ENCODE assay signal across 8 cellular contexts in the genomic region with DNA sequence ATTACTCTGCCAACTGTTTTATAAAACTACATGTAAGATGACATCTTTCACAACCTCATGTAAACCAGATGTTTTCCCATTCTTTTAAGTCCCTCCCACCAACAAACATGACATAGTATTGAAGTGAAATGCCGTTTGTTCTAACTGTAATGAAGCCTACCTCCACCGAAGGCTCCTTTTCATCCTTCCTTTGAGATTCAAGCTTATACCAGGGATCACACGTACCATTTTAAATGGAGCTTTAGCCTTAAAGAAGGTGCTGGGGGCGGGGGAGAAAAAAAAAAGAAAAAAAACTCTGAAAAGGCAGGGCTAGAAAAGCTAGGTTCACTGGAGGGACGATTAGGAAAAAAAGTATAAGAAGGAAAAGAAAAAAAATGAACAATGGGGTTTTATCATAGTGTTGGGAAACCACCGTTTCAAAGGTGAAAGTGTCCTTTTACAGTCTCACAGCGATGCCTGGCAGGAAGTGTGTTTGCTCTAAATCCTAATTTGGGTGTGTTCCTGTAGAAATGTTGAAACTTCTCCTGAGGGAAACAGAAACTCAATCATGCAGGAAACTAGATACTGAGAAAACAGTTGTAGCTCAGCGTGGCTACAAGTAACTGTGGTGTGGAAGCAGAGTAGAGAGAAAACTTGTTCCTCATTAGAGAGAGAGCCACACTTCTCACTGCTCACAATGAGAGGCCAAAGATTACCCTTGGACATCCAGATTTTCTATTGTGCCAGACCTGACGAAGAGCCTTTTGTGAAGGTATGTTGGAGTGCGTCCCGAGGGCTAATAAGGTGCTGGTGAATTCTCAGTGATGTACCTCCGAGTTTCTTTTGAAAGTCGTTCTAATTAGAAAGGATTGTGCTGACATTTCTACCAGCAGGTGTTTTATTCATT. TPM values are rescaled to one million over a fixed set of nuclear protein-coding genes. Genes with fewer than 3 reads are reported as not detected.
DNase-seq lines count a peak whose midpoint lies in the region; ATAC-seq and TF ChIP-seq lines count a peak whose summit lies in the region.

No MANE protein-coding gene starts in this region.

- H3K27me3 ChIP-seq in left lung, result no peaks in the 10 kb centered on the region

- intact Hi-C loops in MCF 10A (cut with micrococcal nuclease), result loop anchor here (2.0 kb wide), 2 partner anchors 38 to 128 kb away; partner anchors contain the start of genes HINT3 and NCOA7
- intact Hi-C loops in left lung (cut with DNase I), result no loop called here
- intact Hi-C loops in posterior cingulate gyrus (cut with DNase I), result no loop called here

- TSS peak; percentile 78 for BruUV-seq in MCF 10A (replicated peaks; lab: Mats Ljungman, UMichigan)

- H3K36me3 Mint-ChIP-seq in MCF 10A (ENCODE audit: insufficient read depth, unreplicated experiment), result peaks cover 70% of the 10 kb centered on the region

- H3K4me3 Mint-ChIP-seq in MCF 10A (ENCODE audit: unreplicated experiment), result peak overlapping the region; percentile 90

- DNase-seq in Daoy (ENCODE audit: low read depth) (peak; percentile 91), GM20000 (ENCODE audit: low spot score) (peak; percentile 70), SIG-M5 treated with dmso at 0.1 percent for 504 hours (lab: John Stamatoyannopoulos, UW; ENCODE audit: unreplicated experiment) (peak; percentile 92), MCF 10A (ENCODE audit: unreplicated experiment) (peak; percentile 97), left lung (no peak), posterior cingulate gyrus (no peak)
- DNase-seq in stimulated activated CD8-positive, alpha-beta memory T cell treated with anti-CD3 and anti-CD28 coated beads, Interleukin-15, amount 100 ng/mL, for 48 hours (ENCODE audit: low read depth in 2 of 2), result peak; percentile 21 to 28

- H3K36me3 ChIP-seq in left lung, result peaks cover 0 to 47% of the 10 kb centered on the region in 2 donors

- POLR2A ChIA-PET in MCF 10A (lab: Yijun Ruan, JAX), result interaction anchor here (0.6 to 15.3 kb wide), 23 partner anchors 9 to 617 kb away, joined by 3 to 305 read pairs (median 5); partner anchors contain the start of genes HDDC2, HINT3, NCOA7 and TRMT11

- peaks cover 47% of the 10 kb centered on the region for H3K4me1 Mint-ChIP-seq in MCF 10A (ENCODE audit: insufficient read depth, unreplicated experiment)

- H3K27ac Mint-ChIP-seq in MCF 10A (ENCODE audit: low read depth, unreplicated experiment), result peak overlapping the region; percentile 99

- H3K4me1 ChIP-seq in left lung, result peaks cover 9 to 66% of the 10 kb centered on the region in 2 donors

- H3K9me3 Mint-ChIP-seq in MCF 10A (ENCODE audit: unreplicated experiment), result no peaks in the 10 kb centered on the region

- H3K4me3 ChIP-seq in left lung, result peak overlapping the region; percentile 15 to 46

- CTCF ChIA-PET in MCF 10A (lab: Yijun Ruan, JAX), result interaction anchor here (0.6 to 8.2 kb wide), 11 partner anchors 8 to 128 kb away, joined by 3 to 65 read pairs (median 7); partner anchors contain the start of genes HINT3 and NCOA7

- no peaks in the 10 kb centered on the region for H3K9me3 ChIP-seq in left lung

- peak overlapping the region; percentile 86 to 88 for H3K27ac ChIP-seq in left lung

- TF ChIP-seq CTCF in GM20000 (IDR thresholded peaks at IDR 0.05; ENCODE audit: extremely low read depth, missing control alignments) (no peak), MCF 10A (IDR thresholded peaks at IDR 0.05; ENCODE audit: unreplicated experiment) (no peak), left lung (IDR thresholded peaks at IDR 0.05) (no peak)

- ATAC-seq in HG03565 (IDR thresholded peaks at IDR 0.05; ENCODE audit: unreplicated experiment) (peak; percentile 97), left lung (peak; percentile 91)

- no peaks in the 10 kb centered on the region for H3K27me3 Mint-ChIP-seq in MCF 10A (ENCODE audit: insufficient read depth, unreplicated experiment)

RNA-seq across cellular contexts. Expression of gene HINT3, which starts 37.6 kb away (rescaled TPM):
- total RNA-seq in Daoy (2014; rRNA removed; shearing (Covaris generic)), result 25.1 and 26.6 TPM in 2 replicates
- total RNA-seq in MCF 10A (2022), result 17.9 and 20.2 TPM in 2 replicates
- 10 to 100 TPM; 23.8 to 29.7 TPM for total RNA-seq in left lung

Comparison
In these comparisons a context has a peak if more than half of its experiments do, and no peak if none do; other contexts are left out.
1. DNase-seq: peak in Daoy (single experiment), GM20000 (single experiment), SIG-M5 treated with dmso at 0.1 percent for 504 hours (single experiment), MCF 10A (single experiment) and stimulated activated CD8-positive, alpha-beta memory T cell treated with anti-CD3 and anti-CD28 coated beads, Interleukin-15, amount 100 ng/mL, for 48 hours (2 of 2); none in left lung (0 of 2) and posterior cingulate gyrus (0 of 10).